1 cellular context compared by ENCODE assay signal in genomic region chr19:4389064-4389375, GRCh38.
TF ChIP-seq lines count a peak whose summit lies in the region.

No MANE protein-coding gene starts in this region.

TF ChIP-seq in GM23338, 12 proteins besides CTCF, POLR2A, EP300 and RAD21:
- no peak for TF ChIP-seq ETS1 (IDR thresholded peaks at IDR 0.05)
- no peak for TF ChIP-seq ZNF331 (CRISPR knock-in tag; IDR thresholded peaks at IDR 0.05; ENCODE audit: low read depth)
- no peak for TF ChIP-seq EZH2 (IDR thresholded peaks at IDR 0.05; ENCODE audit: low read depth, unreplicated experiment)
- no peak for TF ChIP-seq NANOG (IDR thresholded peaks at IDR 0.05; ENCODE audit: borderline replicate concordance)
- no peak for TF ChIP-seq EZH2phosphoT487 (IDR thresholded peaks at IDR 0.05; ENCODE audit: unreplicated experiment)
- no peak for TF ChIP-seq JUNB (IDR thresholded peaks at IDR 0.05; ENCODE audit: unreplicated experiment)
- no peak for TF ChIP-seq STAT1 (IDR thresholded peaks at IDR 0.05; ENCODE audit: unreplicated experiment)
- no peak for TF ChIP-seq ZNF114 (CRISPR knock-in tag; IDR thresholded peaks at IDR 0.05)
